9 cellular contexts compared by ENCODE assay signal in the genomic region with DNA sequence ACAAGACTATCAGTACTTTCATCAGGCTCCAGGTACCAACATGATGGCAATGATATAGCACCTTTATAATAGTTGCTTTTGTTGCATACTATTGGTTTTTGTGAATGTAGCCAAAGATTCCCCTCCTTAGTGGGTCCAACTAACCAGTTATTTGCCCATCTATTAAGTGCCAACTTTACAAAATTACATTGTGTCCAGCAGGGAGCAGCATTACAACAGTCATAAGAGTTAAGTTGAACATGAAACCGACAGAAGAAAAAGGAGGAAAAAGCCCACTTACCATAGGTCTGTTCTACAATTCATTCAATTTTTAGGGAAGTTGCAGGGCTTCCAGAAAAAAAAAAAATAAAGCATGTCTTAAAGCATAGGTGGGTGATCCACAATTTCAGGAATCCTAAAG. TPM values are rescaled to one million over a fixed set of nuclear protein-coding genes. Genes with fewer than 3 reads are reported as not detected.
DNase-seq lines count a peak whose midpoint lies in the region; ATAC-seq and TF ChIP-seq lines count a peak whose summit lies in the region.
"Had no signal": no experiment of that assay in that cellular context is flagged by ENCODE, and none has a peak within 500 bp of the region (broad histone marks: within the 10 kb centered on the region; RNA-seq: fewer than 3 reads in every experiment).

No MANE protein-coding gene starts in this region.

- H3K27me3 ChIP-seq in H9 (ENCODE audit: insufficient read depth, low read length) (no peaks in the 10 kb centered on the region), PC-3 (ENCODE audit: low read length) (no peaks in the 10 kb centered on the region), upper lobe of right lung (no peaks in the 10 kb centered on the region), ovary (no peaks in the 10 kb centered on the region)

- H3K23me2 ChIP-seq in H9 (ENCODE audit: insufficient read length, low read depth, low read length, poor library complexity, severe bottlenecking) = no peaks in the 10 kb centered on the region

- H3K9me3 ChIP-seq in H9 (ENCODE audit: control insufficient read depth, low read depth, low read length) = no peaks in the 10 kb centered on the region
- no peaks in the 10 kb centered on the region for H3K9me3 ChIP-seq in PC-3 (ENCODE audit: low read length)
- no peaks in the 10 kb centered on the region for H3K9me3 ChIP-seq in upper lobe of right lung
- H3K9me3 ChIP-seq in ovary = no peaks in the 10 kb centered on the region

- no peak overlapping the region for H2AK5ac ChIP-seq in H9 (ENCODE audit: insufficient read length, low read length)

- DNase-seq in COR-L47 (lab: John Stamatoyannopoulos, UW) = peak; percentile 11
- no peak for DNase-seq in H9
- DNase-seq in PC-3 = peak; percentile 70
- peak; percentile 50 for DNase-seq in foreskin melanocyte
- no peak for DNase-seq in upper lobe of right lung
- DNase-seq in NCI-H2081 treated with DMSO at 0.1 percent for 48 hours (lab: John Stamatoyannopoulos, UW) = no peak
- DNase-seq in T1000 (lab: John Stamatoyannopoulos, UW) = no peak
- no peak for DNase-seq in ovary

- no peaks in the 10 kb centered on the region for H3F3A ChIP-seq in PC-3 (ENCODE audit: low read length, unreplicated experiment)

- H4K5ac ChIP-seq in H9 (ENCODE audit: insufficient read length, low read depth, low read length) = no peak overlapping the region

- CTCF ChIA-PET in PC-3 (lab: Charles Lee) = interaction anchor here (1.0 kb wide), 1 partner anchor 470 kb away, joined by 4 read pairs; no protein-coding TSS in a partner anchor

- no peaks in the 10 kb centered on the region; the same call in 1 of the 2 replicates for H3K79me2 ChIP-seq in H9 (ENCODE audit: insufficient read depth, low read length)
- no peaks in the 10 kb centered on the region for H3K79me2 ChIP-seq in PC-3 (ENCODE audit: low read length)

- H2BK20ac ChIP-seq in H9 (ENCODE audit: low read depth, low read length, poor library complexity, severe bottlenecking) = no peak overlapping the region

- no peak overlapping the region for H2AFZ ChIP-seq in H9 (ENCODE audit: low read length)
- H2AFZ ChIP-seq in PC-3 (ENCODE audit: low read length) = no peak overlapping the region

- peaks cover under 1 to 6% (median 5%) of the 10 kb centered on the region in 3 experiments; a peak in 5 of 7 replicates for H3K36me3 Mint-ChIP-seq in H9 (ENCODE audit: insufficient read depth in 1 of 3, low read depth in 3 of 3)

- H3K36me3 ChIP-seq in PC-3 (ENCODE audit: low read depth, low read length) (no peaks in the 10 kb centered on the region), upper lobe of right lung (no peaks in the 10 kb centered on the region), ovary (no peaks in the 10 kb centered on the region)

- H3K4me1 Mint-ChIP-seq in H9 = peaks cover 28 to 34% of the 10 kb centered on the region in 2 experiments

- POLR2A ChIA-PET in PC-3 (lab: Charles Lee; ENCODE audit: unreplicated experiment) = no interaction called here

- no peak overlapping the region for H3K4me3 Mint-ChIP-seq in H9
- H3K4me3 Mint-ChIP-seq: memory B cell had no signal

- H3K4me1 ChIP-seq in H9 (ENCODE audit: insufficient read depth, low read length) (peaks cover 2% of the 10 kb centered on the region; the same call in 1 of the 2 replicates), PC-3 (ENCODE audit: insufficient read depth, low read length) (no peaks in the 10 kb centered on the region), upper lobe of right lung (no peaks in the 10 kb centered on the region), ovary (ENCODE audit: insufficient read depth) (no peaks in the 10 kb centered on the region)

- ATAC-seq in PC-3 (peak; percentile 59), upper lobe of right lung (no peak)

- H3K9me2 ChIP-seq in PC-3 (replicated peaks; ENCODE audit: low read length) = no peaks in the 10 kb centered on the region

- H3K23ac ChIP-seq in H9 (ENCODE audit: insufficient read length, low read depth, low read length) = no peak overlapping the region

- no peak overlapping the region for H2BK120ac ChIP-seq in H9 (ENCODE audit: low read depth, low read length, poor library complexity, severe bottlenecking)

- BruUV-seq in PC-3 (replicated peaks; lab: Mats Ljungman, UMichigan) = no TSS peak

- intact Hi-C loops in PC-3 (cut with micrococcal nuclease) = loop anchor here (1.0 to 10.0 kb wide), 5 partner anchors 91 to 687 kb away; no protein-coding TSS in a partner anchor
- intact Hi-C loops in upper lobe of right lung (cut with DNase I) = no loop called here
- intact Hi-C loops in ovary (cut with DNase I) = no loop called here

- H2BK15ac ChIP-seq in H9 (ENCODE audit: low read depth, low read length) = no peak overlapping the region

- H3K18ac ChIP-seq in H9 (ENCODE audit: insufficient read length, low read depth, low read length) = no peak overlapping the region

- no peak overlapping the region for H3K56ac ChIP-seq in H9 (ENCODE audit: insufficient read length, low read depth, low read length)

- no peak overlapping the region for H3K27ac Mint-ChIP-seq in H9

- TF ChIP-seq POLR2A in ovary (IDR thresholded peaks at IDR 0.05) = no peak

- no CpG with 5 or more reads among the region's 1 CpG for WGBS in H9 (ENCODE audit: extremely low coverage, insufficient read length, low lambda C conversion rate)
- 22 to 42% (median 39%) methylated on average over 1 of the region's 1 CpG for WGBS in ovary, 3 donors

- H3K4ac ChIP-seq in H9 (ENCODE audit: low read depth, low read length) = no peak overlapping the region

- TF ChIP-seq EP300 in ovary (IDR thresholded peaks at IDR 0.05) = no peak

- no peak overlapping the region for H4K91ac ChIP-seq in H9 (ENCODE audit: insufficient read length, low read depth, low read length)

- peak; percentile 58 for TF ChIP-seq CTCF in H9 (conservative IDR thresholded peaks at IDR 0.05)
- TF ChIP-seq CTCF in PC-3 (conservative IDR thresholded peaks at IDR 0.05; ENCODE audit: low read depth, low read length) = peak; percentile 72
- TF ChIP-seq CTCF in upper lobe of right lung (IDR thresholded peaks at IDR 0.05) = peak; percentile 43
- no peak for TF ChIP-seq CTCF in ovary (IDR thresholded peaks at IDR 0.05)

- no peak overlapping the region for H3K4me2 ChIP-seq in H9 (ENCODE audit: insufficient read depth, insufficient read length, low read length)
- H3K4me2 ChIP-seq in PC-3 (ENCODE audit: low read length) = no peak overlapping the region

- no peak overlapping the region for H2BK5ac ChIP-seq in H9 (ENCODE audit: insufficient read length, low read length)

- H2BK12ac ChIP-seq in H9 (ENCODE audit: insufficient read length, low read depth, low read length) = no peak overlapping the region

- no peak overlapping the region for H3K27ac ChIP-seq in H9 (ENCODE audit: insufficient read length, low read depth, low read length)
- no peak overlapping the region for H3K27ac ChIP-seq in PC-3 (ENCODE audit: low read length)
- H3K27ac ChIP-seq in upper lobe of right lung = no peak overlapping the region
- no peak overlapping the region for H3K27ac ChIP-seq in ovary

- H4K20me1 ChIP-seq in H9 (ENCODE audit: control insufficient read depth, insufficient read depth, insufficient read length) = no peaks in the 10 kb centered on the region
- 0 out of 2 replicates have a peak, but pooled peaks cover 4% of the 10 kb centered on the region for H4K20me1 ChIP-seq in PC-3 (ENCODE audit: low read length)

- H4K8ac ChIP-seq in H9 (replicated peaks; ENCODE audit: insufficient read length, low read depth, low read length) = no peak overlapping the region

- no peaks in the 10 kb centered on the region for H3K79me1 ChIP-seq in H9 (ENCODE audit: insufficient read depth, low read depth, low read length, poor library complexity, severe bottlenecking)

- no peak overlapping the region for H3K14ac ChIP-seq in H9 (ENCODE audit: insufficient read depth, low read length)

- H3T11ph ChIP-seq in H9 (ENCODE audit: low read length) = no peak overlapping the region

- H3K9me3 Mint-ChIP-seq in H9 = no peaks in the 10 kb centered on the region
- H3K9me3 Mint-ChIP-seq: memory B cell had no signal

- H3K27me3 Mint-ChIP-seq in H9 (ENCODE audit: low read depth) = no peaks in the 10 kb centered on the region
- H3K27me3 Mint-ChIP-seq: memory B cell had no signal

- H3K9ac ChIP-seq in H9 (ENCODE audit: extremely low read depth, insufficient read length, low read length) (no peak overlapping the region), PC-3 (ENCODE audit: low read length) (no peak overlapping the region)

- H3K4me3 ChIP-seq in PC-3 (ENCODE audit: low read length) = no peak overlapping the region
- no peak overlapping the region for H3K4me3 ChIP-seq in upper lobe of right lung
- H3K4me3 ChIP-seq in ovary = no peak overlapping the region

RNA-seq across cellular contexts. Expression of gene IMMP1L, which starts 21.6 kb away (rescaled TPM):
- 23.8 and 27.0 TPM in 2 replicates for total RNA-seq in H9 (2021)
- total RNA-seq in PC-3 (2014; rRNA removed) = 13.5 and 31.4 TPM in 2 replicates
- 12.4 TPM for total RNA-seq in upper lobe of right lung
- total RNA-seq in ovary = 10 to 100 TPM; 15.4 to 57.8 (median 22.7) TPM
- 10 to 100 TPM; 20.6 to 32.4 TPM for polyA plus RNA-seq in ovary

RNA-seq across cellular contexts. Expression of gene ELP4, which starts 21.7 kb away (rescaled TPM):
- total RNA-seq in H9 (2021) (15.2 and 15.7 TPM in 2 replicates), PC-3 (2014; rRNA removed) (19.4 and 19.9 TPM in 2 replicates), upper lobe of right lung (16.6 TPM), ovary (10 to 100 TPM; 11.6 to 25.8 (median 13.8) TPM)
- 10 to 100 TPM in 1 of 2 donors, 1 to 10 TPM in 1; 9.7 to 23.8 TPM for polyA plus RNA-seq in ovary

Comparison
In these comparisons a context has a peak if more than half of its experiments do, and no peak if none do; other contexts are left out.
1. DNase-seq: peak in COR-L47 (single experiment), PC-3 (single experiment) and foreskin melanocyte (single experiment); none in H9 (single experiment), upper lobe of right lung (single experiment), NCI-H2081 treated with DMSO at 0.1 percent for 48 hours (single experiment), T1000 (single experiment) and ovary (0 of 5).
2. CTCF ChIP-seq: peak in H9 (single experiment), PC-3 (single experiment) and upper lobe of right lung (single experiment); none in ovary (0 of 3).